8 cellular contexts compared by ENCODE assay signal in genomic region chr12:123671876-123672275, GRCh38. TPM values are rescaled to one million over a fixed set of nuclear protein-coding genes. Genes with fewer than 3 reads are reported as not detected.
DNase-seq lines count a peak whose midpoint lies in the region; ATAC-seq and TF ChIP-seq lines count a peak whose summit lies in the region.
"Had no signal": no experiment of that assay in that cellular context is flagged by ENCODE, and none has a peak within 500 bp of the region (broad histone marks: within the 10 kb centered on the region; RNA-seq: fewer than 3 reads in every experiment).

No MANE protein-coding gene starts in this region.

- peak overlapping the region; percentile 89 for H3K4me3 Mint-ChIP-seq in activated T-cell treated with anti-CD3 and anti-CD28 coated beads, Interleukin-2, amount 50 U/mL, for 4 hours

- no peak for TF ChIP-seq CTCF in thyroid gland (IDR thresholded peaks at IDR 0.05)

- peaks cover 20% of the 10 kb centered on the region for H3K4me1 Mint-ChIP-seq in activated T-cell treated with anti-CD3 and anti-CD28 coated beads, Interleukin-2, amount 50 U/mL, for 4 hours (ENCODE audit: low read depth)

- intact Hi-C loops in thyroid gland (cut with DNase I) = no loop called here

- H3K27me3 Mint-ChIP-seq in activated T-cell treated with anti-CD3 and anti-CD28 coated beads, Interleukin-2, amount 50 U/mL, for 4 hours (ENCODE audit: low read depth) = no peaks in the 10 kb centered on the region

- no peaks in the 10 kb centered on the region for H3K27me3 ChIP-seq in thyroid gland

- no peak for DNase-seq in activated T-cell treated with anti-CD3 and anti-CD28 coated beads, Interleukin-2, amount 50 U/mL, for 4 hours
- no peak for DNase-seq in activated T-cell treated with anti-CD3 and anti-CD28 coated beads for 4 hours
- DNase-seq in fibroblast of peridontal ligament (ENCODE audit: extremely low read depth) = peak; percentile 46
- peak; percentile 47 to 65 for DNase-seq in thyroid gland
- no peak for DNase-seq in 8988T
- DNase-seq in NCI-H69 (lab: John Stamatoyannopoulos, UW) = no peak
- DNase-seq: DMS 273 treated with DMSO at 0.1 percent for 48 hours, NCI-H1436 had no signal

- peaks cover 1% of the 10 kb centered on the region for H3K36me3 Mint-ChIP-seq in activated T-cell treated with anti-CD3 and anti-CD28 coated beads, Interleukin-2, amount 50 U/mL, for 4 hours (ENCODE audit: insufficient read depth)

- H3K9me3 ChIP-seq in thyroid gland = no peaks in the 10 kb centered on the region

- no peak overlapping the region for H3K27ac ChIP-seq in thyroid gland

- peak overlapping the region in 1 of 3 donors; percentile 83 for H3K4me3 ChIP-seq in thyroid gland (replicated peaks in 1 of 3)

- H3K4me1 ChIP-seq in thyroid gland = peaks cover 8 to 11% of the 10 kb centered on the region in 2 donors

- no peak for TF ChIP-seq POLR2A in thyroid gland (IDR thresholded peaks at IDR 0.05)

- WGBS in thyroid gland, 2 donors = 2 to 17% methylated on average over 6 of the region's 6 CpGs

- peaks cover 12 to 16% of the 10 kb centered on the region in 2 donors for H3K36me3 ChIP-seq in thyroid gland

- H3K9me3 Mint-ChIP-seq in activated T-cell treated with anti-CD3 and anti-CD28 coated beads, Interleukin-2, amount 50 U/mL, for 4 hours = no peaks in the 10 kb centered on the region

- no peak for ATAC-seq in activated T-cell treated with anti-CD3 and anti-CD28 coated beads, Interleukin-2, amount 50 U/mL, for 4 hours

RNA-seq across cellular contexts. Expression of gene TCTN2, which starts 1.0 kb away (rescaled TPM):
- 1 to 10 TPM; 2.4 to 4.3 (median 3.5) TPM for total RNA-seq in activated T-cell treated with anti-CD3 and anti-CD28 coated beads, Interleukin-2, amount 50 U/mL, for 4 hours
- total RNA-seq in thyroid gland = 10 to 100 TPM; 21.3 to 34.5 (median 27.1) TPM

RNA-seq across cellular contexts. Expression of gene GTF2H3, which starts 38.2 kb away (rescaled TPM):
- 10 to 100 TPM; 77.9 to 86.2 (median 78.5) TPM for total RNA-seq in activated T-cell treated with anti-CD3 and anti-CD28 coated beads, Interleukin-2, amount 50 U/mL, for 4 hours
- total RNA-seq in thyroid gland = 10 to 100 TPM; 15.9 to 32.4 (median 31.1) TPM

RNA-seq across cellular contexts. Expression of gene EIF2B1, which starts 38.4 kb away (rescaled TPM):
- 100 to 1,000 TPM; 112 to 117 (median 117) TPM for total RNA-seq in activated T-cell treated with anti-CD3 and anti-CD28 coated beads, Interleukin-2, amount 50 U/mL, for 4 hours
- 100 to 1,000 TPM in 3 of 4 donors, 10 to 100 TPM in 1; 86.9 to 146 (median 128) TPM for total RNA-seq in thyroid gland

RNA-seq across cellular contexts. Expression of gene ATP6V0A2, which starts 40.3 kb away (rescaled TPM):
- total RNA-seq in activated T-cell treated with anti-CD3 and anti-CD28 coated beads, Interleukin-2, amount 50 U/mL, for 4 hours = 100 to 1,000 TPM in 2 of 3 donors, 10 to 100 TPM in 1; 95.5 to 130 (median 114) TPM
- 10 to 100 TPM; 23.6 to 37.1 (median 28.6) TPM for total RNA-seq in thyroid gland

Comparison
In these comparisons a context has a peak if more than half of its experiments do, and no peak if none do; other contexts are left out.
1. DNase-seq: peak in fibroblast of peridontal ligament (single experiment) and thyroid gland (2 of 2); none in activated T-cell treated with anti-CD3 and anti-CD28 coated beads, Interleukin-2, amount 50 U/mL, for 4 hours (single experiment), activated T-cell treated with anti-CD3 and anti-CD28 coated beads for 4 hours (single experiment), 8988T (single experiment) and NCI-H69 (single experiment).
2. RNA of gene TCTN2, which starts 1.0 kb away (total RNA-seq): 21.3 to 34.5 TPM in thyroid gland; 2.4 to 4.3 TPM in activated T-cell treated with anti-CD3 and anti-CD28 coated beads, Interleukin-2, amount 50 U/mL, for 4 hours; every median in the first group is over 4 times any median in the second.